Comparison of ENCODE assay signal across 9 cellular contexts in the genomic region with DNA sequence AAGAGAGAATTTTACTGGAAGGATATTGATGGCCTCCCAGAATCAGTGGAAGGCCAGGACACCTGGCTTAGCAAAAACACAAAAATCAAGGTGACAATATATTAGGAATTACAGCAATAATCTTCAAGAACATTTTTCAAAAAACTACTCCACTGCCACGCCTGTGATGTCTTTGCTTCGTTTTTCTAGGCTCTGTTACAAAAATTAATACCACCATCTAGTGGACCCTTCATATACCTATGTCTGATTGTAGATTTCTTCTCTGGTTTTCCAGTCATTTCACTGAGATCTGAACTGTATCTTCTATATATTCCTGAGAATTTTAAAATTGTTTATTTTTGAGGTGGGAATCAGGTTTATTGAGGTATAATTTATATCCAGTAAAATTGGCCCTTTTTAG. TPM values are rescaled to one million over a fixed set of nuclear protein-coding genes. Genes with fewer than 3 reads are reported as not detected.
DNase-seq lines count a peak whose midpoint lies in the region; ATAC-seq, FAIRE-seq and TF ChIP-seq lines count a peak whose summit lies in the region.
"Had no signal": no experiment of that assay in that cellular context is flagged by ENCODE, and none has a peak within 500 bp of the region (broad histone marks: within the 10 kb centered on the region; RNA-seq: fewer than 3 reads in every experiment).

No MANE protein-coding gene starts in this region.

- H3K27me3 ChIP-seq in breast epithelium: no peaks in the 10 kb centered on the region
- H3K27me3 ChIP-seq in Karpas-422 (ENCODE audit: low read length): no peaks in the 10 kb centered on the region
- no peaks in the 10 kb centered on the region for H3K27me3 ChIP-seq in GM12878 (replicated peaks in 1 of 2; ENCODE audit: control insufficient read depth in 2 of 2, insufficient read depth in 2 of 2, low read length in 1 of 2)
- H3K27me3 ChIP-seq in small intestine (ENCODE audit: control insufficient read depth in 2 of 2, insufficient read depth in 2 of 2, low read length in 2 of 2): no peaks in the 10 kb centered on the region

- H3K9me3 Mint-ChIP-seq in MCF 10A (ENCODE audit: unreplicated experiment) (peaks cover 7% of the 10 kb centered on the region), mesothelial cell of epicardium (peaks cover 7% of the 10 kb centered on the region)

- in situ Hi-C loops in GM12878 (cut with MboI): no loop called here

- intact Hi-C loops in MCF 10A (cut with micrococcal nuclease): no loop called here
- intact Hi-C loops in breast epithelium (cut with DNase I; ENCODE audit: low total_unique reads): no loop called here
- intact Hi-C loops in GM12878 (cut with micrococcal nuclease; ENCODE audit: unreplicated experiment): loop anchor here (5.0 kb wide), 1 partner anchor 508 kb away; no protein-coding TSS in a partner anchor

- RAD21 ChIA-PET in GM12878 (lab: Charles Lee; ENCODE audit: unreplicated experiment): interaction anchor here (2.6 kb wide), 1 partner anchor 54 kb away, joined by 10 read pairs; a partner anchor contains a TSS

- WGBS in GM12878 (ENCODE audit: insufficient coverage, insufficient replicate concordance, low lambda C conversion rate, missing lambda C conversion rate): 26% methylated on average over 2 of the region's 2 CpGs
- 2 to 9% (median 3%) methylated on average over 2 of the region's 2 CpGs for whole genome bisulfite sequencing in small intestine, 3 donors

- H3K4me1 Mint-ChIP-seq in MCF 10A (ENCODE audit: insufficient read depth, unreplicated experiment) (no peaks in the 10 kb centered on the region), mesothelial cell of epicardium (peaks cover 2% of the 10 kb centered on the region)

- no peaks in the 10 kb centered on the region for H3K79me2 ChIP-seq in Karpas-422 (ENCODE audit: low read length)
- peaks cover 2% of the 10 kb centered on the region; the same call in 1 of the 2 replicates for H3K79me2 ChIP-seq in GM12878 (ENCODE audit: control insufficient read depth, insufficient read depth, low read length)

- H3K4me3 Mint-ChIP-seq in MCF 10A (ENCODE audit: unreplicated experiment) (no peak overlapping the region), mesothelial cell of epicardium (no peak overlapping the region)

- H3K9ac ChIP-seq in Karpas-422 (ENCODE audit: low read length) (no peak overlapping the region), GM12878 (ENCODE audit: control insufficient read depth, insufficient read depth, low read length) (no peak overlapping the region)

- H3K36me3 ChIP-seq in breast epithelium: no peaks in the 10 kb centered on the region
- H3K36me3 ChIP-seq in Karpas-422 (ENCODE audit: insufficient read depth, low read length): no peaks in the 10 kb centered on the region
- no peaks in the 10 kb centered on the region for H3K36me3 ChIP-seq in GM12878 (ENCODE audit: control insufficient read depth in 2 of 2, insufficient read depth in 2 of 2, low read length in 1 of 2)
- no peaks in the 10 kb centered on the region for H3K36me3 ChIP-seq in small intestine (ENCODE audit: control insufficient read depth in 2 of 2, insufficient read depth in 2 of 2, low read length in 2 of 2)

- H3K4me2 ChIP-seq in Karpas-422 (ENCODE audit: low read depth, low read length, poor library complexity, severe bottlenecking) (no peak overlapping the region), GM12878 (ENCODE audit: control insufficient read depth, insufficient read depth) (peak overlapping the region; percentile 72; the same call in 1 of the 2 replicates)

- no peak for TF ChIP-seq POLR2A in breast epithelium (IDR thresholded peaks at IDR 0.05)
- no peak for TF ChIP-seq POLR2A in GM12878 (IDR thresholded peaks at IDR 0.05; ENCODE audit: low read depth, low read length)

- H4K20me1 ChIP-seq in Karpas-422 (ENCODE audit: insufficient read depth, low read depth, low read length) (no peaks in the 10 kb centered on the region), GM12878 (ENCODE audit: control insufficient read depth, insufficient read depth) (no peaks in the 10 kb centered on the region)

- no peak for TF ChIP-seq CTCF in MCF 10A (IDR thresholded peaks at IDR 0.05; ENCODE audit: unreplicated experiment)
- TF ChIP-seq CTCF in breast epithelium (IDR thresholded peaks at IDR 0.05): no peak
- peak; percentile 18 to 55 (median 30); a peak in 4 of 6 replicates for TF ChIP-seq CTCF in GM12878 (IDR thresholded peaks at IDR 0.05 in 2 of 3, conservative IDR thresholded peaks at IDR 0.05 in 1 of 3; ENCODE audit: control insufficient read depth in 2 of 3, extremely low read depth in 1 of 3, insufficient read depth in 1 of 3, low read depth in 3 of 3, low read length in 3 of 3)
- TF ChIP-seq CTCF in mesothelial cell of epicardium (IDR thresholded peaks at IDR 0.05; ENCODE audit: unreplicated experiment): no peak

- H3K27me3 Mint-ChIP-seq in MCF 10A (ENCODE audit: insufficient read depth, unreplicated experiment) (no peaks in the 10 kb centered on the region), mesothelial cell of epicardium (ENCODE audit: low read depth) (peaks cover 9% of the 10 kb centered on the region)

- DNase-seq in MCF 10A (ENCODE audit: unreplicated experiment) (peak; percentile 28), breast epithelium (ENCODE audit: low spot score in 2 of 2) (no peak), Karpas-422 (peak; percentile 69), GM12878 (ENCODE audit: low read depth, low spot score) (no peak), small intestine (peak; percentile 8), substantia nigra (lab: John Stamatoyannopoulos, UW) (no peak), mesothelial cell of epicardium (ENCODE audit: low spot score in 2 of 2, unreplicated experiment in 2 of 2) (no peak)
- DNase-seq in stimulated activated CD4-positive, alpha-beta T cell treated with anti-CD3 and anti-CD28 coated beads, Interleukin-4, amount 100 ng/mL, for 1 hour: no peak
- DNase-seq: activated CD4-positive, CD25-positive, alpha-beta regulatory T cell had no signal

- FAIRE-seq in GM12878 (lab: Jason Lieb, UNC): peak; percentile 64
- FAIRE-seq in small intestine (lab: Jason Lieb, UNC): no peak

- TF ChIP-seq RAD21 in GM12878 (IDR thresholded peaks at IDR 0.05; ENCODE audit: insufficient read depth, low read depth, low read length): peak; percentile 47; the same call in 1 of the 2 replicates

- no peak for TF ChIP-seq EP300 in GM12878 (IDR thresholded peaks at IDR 0.05; ENCODE audit: borderline replicate concordance in 1 of 2, control insufficient read depth in 1 of 2, low read depth in 2 of 2, low read length in 2 of 2)

- ATAC-seq in GM12878: peak; percentile 75

- no peak overlapping the region for H3K27ac Mint-ChIP-seq in MCF 10A (ENCODE audit: low read depth, unreplicated experiment)
- no peak overlapping the region for H3K27ac Mint-ChIP-seq in mesothelial cell of epicardium

- H3K36me3 Mint-ChIP-seq in MCF 10A (ENCODE audit: insufficient read depth, unreplicated experiment): peaks cover 8% of the 10 kb centered on the region
- no peaks in the 10 kb centered on the region for H3K36me3 Mint-ChIP-seq in mesothelial cell of epicardium

- CTCF ChIA-PET in MCF 10A (lab: Yijun Ruan, JAX) (no interaction called here), GM12878 (lab: Yijun Ruan, JAX) (interaction anchor here (0.6 to 5.2 kb wide), 3 partner anchors 9 to 54 kb away, joined by 3 to 70 read pairs (median 4); a partner anchor contains a TSS)

- H2AFZ ChIP-seq in Karpas-422 (ENCODE audit: low read length) (peak overlapping the region; percentile 70), GM12878 (ENCODE audit: control insufficient read depth, low read depth, low read length) (peak overlapping the region; percentile 77)

- BruUV-seq in MCF 10A (replicated peaks; lab: Mats Ljungman, UMichigan) (no TSS peak), GM12878 (replicated peaks; lab: Mats Ljungman, UMichigan) (no TSS peak)

- H3K27ac ChIP-seq in breast epithelium (no peak overlapping the region), Karpas-422 (ENCODE audit: low read length) (no peak overlapping the region), GM12878 (ENCODE audit: control insufficient read depth, insufficient read depth) (no peak overlapping the region), small intestine (ENCODE audit: low read depth in 1 of 2, low read length in 1 of 2) (no peak overlapping the region), substantia nigra (ENCODE audit: low read depth, low read length, poor library complexity, severe bottlenecking) (no peak overlapping the region)

- H3K4me3 ChIP-seq in breast epithelium (no peak overlapping the region), Karpas-422 (ENCODE audit: low read length) (no peak overlapping the region), GM12878 (no peak overlapping the region), small intestine (ENCODE audit: low read depth in 1 of 2, low read length in 2 of 2) (no peak overlapping the region)

- SMC1A ChIA-PET in GM12878 (lab: Charles Lee; ENCODE audit: uncharacterized antibody, unreplicated experiment): no interaction called here

- H3K9me2 ChIP-seq in Karpas-422 (replicated peaks; ENCODE audit: insufficient read depth, low read length): no peaks in the 10 kb centered on the region

- H3K9me3 ChIP-seq in breast epithelium (no peaks in the 10 kb centered on the region), Karpas-422 (ENCODE audit: low read length) (peaks cover 4% of the 10 kb centered on the region; the same call in 1 of the 2 replicates), GM12878 (replicated peaks; ENCODE audit: control insufficient read depth, insufficient read depth, low read length) (no peaks in the 10 kb centered on the region), small intestine (ENCODE audit: control insufficient read depth, low read depth) (no peaks in the 10 kb centered on the region)

- H3K4me1 ChIP-seq in breast epithelium (no peaks in the 10 kb centered on the region), Karpas-422 (ENCODE audit: low read length) (peaks cover 5% of the 10 kb centered on the region), GM12878 (ENCODE audit: control insufficient read depth, insufficient read depth, low read length) (no peaks in the 10 kb centered on the region), small intestine (ENCODE audit: control insufficient read depth in 2 of 2, insufficient read depth in 1 of 2, low read depth in 1 of 2, low read length in 1 of 2) (no peaks in the 10 kb centered on the region)

- POLR2A ChIA-PET in MCF 10A (lab: Yijun Ruan, JAX): no interaction called here
- POLR2A ChIA-PET in GM12878 (lab: Charles Lee): interaction anchor here (0.6 kb wide), 1 partner anchor 12 kb away, joined by 3 read pairs; no protein-coding TSS in a partner anchor

RNA-seq across cellular contexts. Expression of a gene that starts 5.6 kb away (rescaled TPM):
- total RNA-seq in MCF 10A (2022) (65.6 and 91.7 TPM in 2 replicates), breast epithelium (10 to 100 TPM; 23.0 to 37.3 (median 33.8) TPM), GM12878 (2014; rRNA removed) (21.2 and 24.3 TPM in 2 replicates), GM12878 (2014; rRNA removed; fragmentation: Illumina TruSeq; extraction: Trizol) (19.5 and 20.8 TPM in 2 replicates), GM12878 (2021) (16.8 and 18.8 TPM in 2 replicates), mesothelial cell of epicardium (22.3 to 23.8 TPM (median 22.8 TPM) in 3 replicates)
- 29.4 and 54.6 TPM in 2 replicates for total RNA-seq in Karpas-422 (2014; rRNA removed; shearing (Covaris generic); ENCODE audit: low replicate concordance)
- 108 TPM in 2 replicates for total RNA-seq in GM12878 (2013; cell fraction: nucleolus; rRNA removed)
- 7.2 TPM for polyA plus RNA-seq in GM12878 (2011; ENCODE audit: low read depth)
- polyA plus RNA-seq in GM12878 (2011; rRNA removed) (24.5 and 28.9 TPM in 2 replicates), GM12878 (2014; fragmentation: Illumina TruSeq; extraction: Trizol) (15.9 and 17.4 TPM in 2 replicates), GM12878 (2014; fragmentation: Nextera tagmentation; extraction: Ambion mirVana) (1 to 10 TPM; 6.4 to 6.5 TPM), GM12878 (2014; rRNA removed) (17.0 and 18.5 TPM in 2 replicates), GM12878 (2016; fragmentation: Nextera tagmentation; extraction: Ambion mirVana) (10 to 100 TPM; 24.7 to 25.2 TPM), small intestine (10 to 100 TPM in 1 of 3 donors, 1 to 10 TPM in 2; 2.9 to 16.9 (median 3.5) TPM)
- polyA plus RNA-seq in GM12878 (2011; cell fraction: cytosol; rRNA removed): 16.9 and 17.4 TPM in 2 replicates
- polyA plus RNA-seq in GM12878 (2011; cell fraction: nucleus; rRNA removed): 31.8 and 33.0 TPM in 2 replicates
- 14.9 and 16.3 TPM in 2 replicates for polyA plus RNA-seq in GM12878 (2012)
- polyA minus RNA-seq in GM12878 (2011; rRNA and poly(A)+ RNA removed): 28.5 and 29.6 TPM in 2 replicates
- polyA minus RNA-seq in GM12878 (2011; cell fraction: cytosol; rRNA and poly(A)+ RNA removed): 10.3 and 11.7 TPM in 2 replicates
- 29.3 and 39.7 TPM in 2 replicates for polyA minus RNA-seq in GM12878 (2011; cell fraction: nucleus; rRNA and poly(A)+ RNA removed)

RNA-seq across cellular contexts. Expression of a gene that starts 10.6 kb away (rescaled TPM):
- total RNA-seq in MCF 10A (2022): 92.4 and 128 TPM in 2 replicates
- total RNA-seq in breast epithelium: 10 to 100 TPM; 25.6 to 37.6 (median 36.1) TPM
- 50.9 and 83.1 TPM in 2 replicates for total RNA-seq in Karpas-422 (2014; rRNA removed; shearing (Covaris generic); ENCODE audit: low replicate concordance)
- 32.0 and 34.4 TPM in 2 replicates for total RNA-seq in GM12878 (2013; cell fraction: nucleolus; rRNA removed)
- 33.2 and 45.3 TPM in 2 replicates for total RNA-seq in GM12878 (2014; rRNA removed)
- total RNA-seq in GM12878 (2014; rRNA removed; fragmentation: Illumina TruSeq; extraction: Trizol): 91.5 and 93.4 TPM in 2 replicates
- total RNA-seq in GM12878 (2021): 108 and 113 TPM in 2 replicates
- polyA plus RNA-seq in GM12878 (2011; ENCODE audit: low read depth): 37.7 TPM
- polyA plus RNA-seq in GM12878 (2011; rRNA removed): 64.6 and 92.2 TPM in 2 replicates
- polyA plus RNA-seq in GM12878 (2011; cell fraction: cytosol; rRNA removed): 33.2 and 46.8 TPM in 2 replicates
- polyA plus RNA-seq in GM12878 (2011; cell fraction: nucleus; rRNA removed): 22.4 and 30.7 TPM in 2 replicates
- 54.5 and 74.4 TPM in 2 replicates for polyA plus RNA-seq in GM12878 (2012)
- 139 and 163 TPM in 2 replicates for polyA plus RNA-seq in GM12878 (2014; fragmentation: Illumina TruSeq; extraction: Trizol)
- 10 to 100 TPM; 43.3 to 56.2 TPM for polyA plus RNA-seq in GM12878 (2014; fragmentation: Nextera tagmentation; extraction: Ambion mirVana)
- polyA plus RNA-seq in GM12878 (2014; rRNA removed): 46.6 and 57.5 TPM in 2 replicates
- polyA plus RNA-seq in GM12878 (2016; fragmentation: Nextera tagmentation; extraction: Ambion mirVana): 100 to 1,000 TPM; 142 to 143 TPM
- 47.6 and 75.3 TPM in 2 replicates for polyA minus RNA-seq in GM12878 (2011; rRNA and poly(A)+ RNA removed)
- 27.8 and 30.4 TPM in 2 replicates for polyA minus RNA-seq in GM12878 (2011; cell fraction: cytosol; rRNA and poly(A)+ RNA removed)
- polyA minus RNA-seq in GM12878 (2011; cell fraction: nucleus; rRNA and poly(A)+ RNA removed): 7.3 and 12.8 TPM in 2 replicates
- 10 to 100 TPM in 2 of 3 donors, 1 to 10 TPM in 1; 8.9 to 23.8 (median 14.1) TPM for polyA plus RNA-seq in small intestine
- total RNA-seq in mesothelial cell of epicardium: 69.3 to 72.6 TPM (median 69.6 TPM) in 3 replicates

RNA-seq across cellular contexts. Expression of a gene that starts 53.8 kb away (rescaled TPM):
- total RNA-seq in MCF 10A (2022): 3.2 and 3.6 TPM in 2 replicates
- total RNA-seq in breast epithelium: 1 to 10 TPM; 3.0 to 6.3 (median 5.6) TPM
- 4.0 and 5.1 TPM in 2 replicates for total RNA-seq in Karpas-422 (2014; rRNA removed; shearing (Covaris generic); ENCODE audit: low replicate concordance)
- 0.86 and 1.0 TPM in 2 replicates for total RNA-seq in GM12878 (2013; cell fraction: nucleolus; rRNA removed)
- total RNA-seq in GM12878 (2014; rRNA removed): 0.62 and 0.87 TPM in 2 replicates
- 0.89 and 1.2 TPM in 2 replicates for total RNA-seq in GM12878 (2014; rRNA removed; fragmentation: Illumina TruSeq; extraction: Trizol)
- 0.59 and 0.98 TPM in 2 replicates for total RNA-seq in GM12878 (2021)
- 0.88 TPM for polyA plus RNA-seq in GM12878 (2011; ENCODE audit: low read depth)
- 1.1 and 1.9 TPM in 2 replicates for polyA plus RNA-seq in GM12878 (2011; rRNA removed)
- polyA plus RNA-seq in GM12878 (2011; cell fraction: cytosol; rRNA removed): 0.60 and 1.2 TPM in 2 replicates
- polyA plus RNA-seq in GM12878 (2011; cell fraction: nucleus; rRNA removed): 0.34 and 0.35 TPM in 2 replicates
- polyA plus RNA-seq in GM12878 (2012): 0.76 and 1.2 TPM in 2 replicates
- polyA plus RNA-seq in GM12878 (2014; fragmentation: Illumina TruSeq; extraction: Trizol): 1.4 and 1.6 TPM in 2 replicates
- 1 to 10 TPM in 1 of 2 experiments, under 1 TPM in 1; 0.35 to 1.7 TPM for polyA plus RNA-seq in GM12878 (2014; fragmentation: Nextera tagmentation; extraction: Ambion mirVana)
- polyA plus RNA-seq in GM12878 (2014; rRNA removed): 0.60 and 0.90 TPM in 2 replicates
- polyA plus RNA-seq in GM12878 (2016; fragmentation: Nextera tagmentation; extraction: Ambion mirVana): under 1 TPM; 0.82 to 0.99 TPM
- polyA minus RNA-seq in GM12878 (2011; rRNA and poly(A)+ RNA removed): 0.21 and 0.37 TPM in 2 replicates
- not detected in 2 replicates for polyA minus RNA-seq in GM12878 (2011; cell fraction: cytosol; rRNA and poly(A)+ RNA removed)
- polyA minus RNA-seq in GM12878 (2011; cell fraction: nucleus; rRNA and poly(A)+ RNA removed): 0.29 TPM in 1 of 2 replicates, not detected in the other
- 1 to 10 TPM in 2 of 3 donors, under 1 TPM in 1; 0.89 to 3.4 (median 1.1) TPM for polyA plus RNA-seq in small intestine
- 5.8 to 6.5 TPM (median 6.2 TPM) in 3 replicates for total RNA-seq in mesothelial cell of epicardium

Comparison
In these comparisons a context has a peak if more than half of its experiments do, and no peak if none do; other contexts are left out.
1. DNase-seq: peak in MCF 10A (single experiment), Karpas-422 (single experiment) and small intestine (single experiment); none in breast epithelium (0 of 2), GM12878 (single experiment), stimulated activated CD4-positive, alpha-beta T cell treated with anti-CD3 and anti-CD28 coated beads, Interleukin-4, amount 100 ng/mL, for 1 hour (single experiment), substantia nigra (0 of 49) and mesothelial cell of epicardium (0 of 2).
2. CTCF ChIP-seq: peak in GM12878 (3 of 3); none in MCF 10A (single experiment), breast epithelium (0 of 3) and mesothelial cell of epicardium (single experiment).